Comparison of ENCODE assay signal across 8 cellular contexts in genomic region chr15:99104788-99105515, GRCh38. TPM values are rescaled to one million over a fixed set of nuclear protein-coding genes. Genes with fewer than 3 reads are reported as not detected.
DNase-seq lines count a peak whose midpoint lies in the region; ATAC-seq and TF ChIP-seq lines count a peak whose summit lies in the region.

A gene with protein sequence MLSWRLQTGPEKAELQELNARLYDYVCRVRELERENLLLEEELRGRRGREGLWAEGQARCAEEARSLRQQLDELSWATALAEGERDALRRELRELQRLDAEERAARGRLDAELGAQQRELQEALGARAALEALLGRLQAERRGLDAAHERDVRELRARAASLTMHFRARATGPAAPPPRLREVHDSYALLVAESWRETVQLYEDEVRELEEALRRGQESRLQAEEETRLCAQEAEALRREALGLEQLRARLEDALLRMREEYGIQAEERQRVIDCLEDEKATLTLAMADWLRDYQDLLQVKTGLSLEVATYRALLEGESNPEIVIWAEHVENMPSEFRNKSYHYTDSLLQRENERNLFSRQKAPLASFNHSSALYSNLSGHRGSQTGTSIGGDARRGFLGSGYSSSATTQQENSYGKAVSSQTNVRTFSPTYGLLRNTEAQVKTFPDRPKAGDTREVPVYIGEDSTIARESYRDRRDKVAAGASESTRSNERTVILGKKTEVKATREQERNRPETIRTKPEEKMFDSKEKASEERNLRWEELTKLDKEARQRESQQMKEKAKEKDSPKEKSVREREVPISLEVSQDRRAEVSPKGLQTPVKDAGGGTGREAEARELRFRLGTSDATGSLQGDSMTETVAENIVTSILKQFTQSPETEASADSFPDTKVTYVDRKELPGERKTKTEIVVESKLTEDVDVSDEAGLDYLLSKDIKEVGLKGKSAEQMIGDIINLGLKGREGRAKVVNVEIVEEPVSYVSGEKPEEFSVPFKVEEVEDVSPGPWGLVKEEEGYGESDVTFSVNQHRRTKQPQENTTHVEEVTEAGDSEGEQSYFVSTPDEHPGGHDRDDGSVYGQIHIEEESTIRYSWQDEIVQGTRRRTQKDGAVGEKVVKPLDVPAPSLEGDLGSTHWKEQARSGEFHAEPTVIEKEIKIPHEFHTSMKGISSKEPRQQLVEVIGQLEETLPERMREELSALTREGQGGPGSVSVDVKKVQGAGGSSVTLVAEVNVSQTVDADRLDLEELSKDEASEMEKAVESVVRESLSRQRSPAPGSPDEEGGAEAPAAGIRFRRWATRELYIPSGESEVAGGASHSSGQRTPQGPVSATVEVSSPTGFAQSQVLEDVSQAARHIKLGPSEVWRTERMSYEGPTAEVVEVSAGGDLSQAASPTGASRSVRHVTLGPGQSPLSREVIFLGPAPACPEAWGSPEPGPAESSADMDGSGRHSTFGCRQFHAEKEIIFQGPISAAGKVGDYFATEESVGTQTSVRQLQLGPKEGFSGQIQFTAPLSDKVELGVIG (N-terminal part only) (plus strand): TSS chr15:99105080. CDS start chr15:99105200, 120 bp downstream.

- no peak for TF ChIP-seq POLR2A in spleen (IDR thresholded peaks at IDR 0.05)

- H3K4me1 ChIP-seq in spleen: peaks cover 9 to 50% (median 35%) of the 10 kb centered on the region in 6 donors

- H3K4me3 ChIP-seq in GM08714 (ENCODE audit: low read length): peak within 1 kb of the TSS; percentile 83; the same call in 1 of the 2 replicates
- H3K4me3 ChIP-seq in Jurkat, Clone E6-1 (ENCODE audit: low read length): peak within 1 kb of the TSS; percentile 35
- H3K4me3 ChIP-seq in choroid plexus epithelial cell (ENCODE audit: low read depth, low read length): peak within 1 kb of the TSS; percentile 51
- peak within 1 kb of the TSS; percentile 21 to 77 (median 50) for H3K4me3 ChIP-seq in spleen

- TF ChIP-seq CTCF in choroid plexus epithelial cell (conservative IDR thresholded peaks at IDR 0.05; ENCODE audit: low read depth, low read length) (peak; percentile 37), spleen (IDR thresholded peaks at IDR 0.05 in 8 of 11, conservative IDR thresholded peaks at IDR 0.05 in 3 of 11) (peak in 10 of 11 experiments; percentile 11 to 83 (median 71))

- peak; percentile 73 for ATAC-seq in GM21737 (IDR thresholded peaks at IDR 0.05; ENCODE audit: unreplicated experiment)

- peaks cover 0 to 89% (median 54%) of the 10 kb centered on the region in 7 donors for H3K27me3 ChIP-seq in spleen (replicated peaks in 1 of 7)

- WGBS in spleen, 5 donors: 1 to 3% (median 1%) methylated on average over 39 to 91 of the region's 91 CpGs

- no peaks in the 10 kb centered on the region for H3K36me3 ChIP-seq in spleen

- H3K9me3 ChIP-seq in spleen: no peaks in the 10 kb centered on the region

- in situ Hi-C loops in SK-MEL-5 (cut with HindIII; ENCODE audit: low pct_unique_long_range_greater_than_20kb, low sequenced_read_pairs): loop anchor here (10.0 kb wide), 1 partner anchor 100 kb away; no protein-coding TSS in a partner anchor

- no peak for DNase-seq in Jurkat, Clone E6-1 (ENCODE audit: low read depth, low spot score)
- DNase-seq in SK-MEL-5 (ENCODE audit: low read depth, low spot score) (peak; percentile 78), choroid plexus epithelial cell (ENCODE audit: low read depth) (peak; percentile 71), kidney glomerular epithelial cell (lab: John Stamatoyannopoulos, UW) (peak; percentile 74), spleen (peak; percentile 86), KG1 (lab: John Stamatoyannopoulos, UW) (no peak)

- intact Hi-C loops in spleen (cut with DNase I; ENCODE audit: low total_unique reads): no loop called here

- H3K27ac ChIP-seq in spleen: peak within 1 kb of the TSS in 3 of 8 donors; percentile 51 to 68 (median 60)

RNA-seq across cellular contexts. Expression of the gene that starts here (rescaled TPM):
- not detected for polyA plus RNA-seq in Jurkat, Clone E6-1 (2012; ENCODE audit: insufficient read depth, insufficient read length)
- total RNA-seq in SK-MEL-5 (2014; rRNA removed; shearing (Covaris generic)): 20.3 and 25.9 TPM in 2 replicates
- polyA plus RNA-seq in SK-MEL-5 (2015; cell fraction: cytosol; rRNA removed): 23.1 and 28.7 TPM in 2 replicates
- 68.4 and 103 TPM in 2 replicates for polyA plus RNA-seq in SK-MEL-5 (2015; cell fraction: nucleus; rRNA removed)
- total RNA-seq in spleen: 1 to 10 TPM; 3.3 to 9.4 (median 4.1) TPM
- 10 to 100 TPM in 1 of 3 donors, 1 to 10 TPM in 2; 4.1 to 10.7 (median 4.2) TPM for polyA plus RNA-seq in spleen

Comparison
In these comparisons a context has a peak if more than half of its experiments do, and no peak if none do; other contexts are left out.
1. DNase-seq: peak in SK-MEL-5 (single experiment), choroid plexus epithelial cell (single experiment), kidney glomerular epithelial cell (single experiment) and spleen (single experiment); none in Jurkat, Clone E6-1 (single experiment) and KG1 (single experiment).
2. Peak in every context shown above with its lines, with median percentiles within 50 percentile points of each other: H3K4me3 ChIP-seq.